In the genomic region with DNA sequence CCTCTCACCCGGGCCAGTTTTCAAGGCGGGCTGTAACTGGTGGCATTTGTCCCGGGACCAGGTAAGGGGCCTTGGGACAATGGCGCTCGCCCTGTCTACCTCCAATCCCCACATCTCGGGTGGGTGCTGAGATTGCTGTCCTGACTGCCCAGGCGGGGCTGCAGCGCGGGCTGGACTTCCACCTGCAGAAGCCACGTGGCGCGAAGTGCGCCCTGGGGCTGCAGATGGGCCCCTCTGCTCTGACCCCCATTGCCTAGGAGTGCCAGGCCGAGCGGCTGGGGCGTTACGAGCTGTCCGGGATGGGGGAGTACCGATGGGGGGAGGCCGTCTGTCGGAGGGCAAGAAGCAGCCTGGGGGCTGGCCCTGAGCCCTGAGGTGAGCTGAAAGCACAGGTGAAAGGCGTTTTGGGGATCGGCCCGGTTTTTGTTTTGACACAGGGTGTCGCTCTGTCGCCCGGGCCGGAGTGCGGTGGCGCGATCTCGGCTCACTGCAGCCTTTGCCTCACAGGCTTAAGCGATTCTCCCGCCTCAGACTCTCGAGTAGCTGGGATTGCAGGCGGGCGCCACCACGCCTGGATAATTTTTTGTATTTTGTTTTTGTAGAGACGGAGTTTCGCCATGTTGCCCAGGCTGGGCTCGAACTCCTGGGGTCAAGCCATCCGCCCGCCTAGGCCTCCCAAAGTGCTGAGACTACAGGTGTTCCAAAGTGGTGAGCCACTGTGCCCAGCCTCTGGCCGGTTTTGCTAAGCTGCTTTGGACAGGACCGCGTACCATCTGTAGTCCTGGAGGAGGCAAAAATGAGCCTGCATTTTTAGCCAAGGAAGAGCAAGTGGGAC, we compare ENCODE assay signal across 1 cellular context.
TF ChIP-seq lines count a peak whose summit lies in the region.

A gene with protein sequence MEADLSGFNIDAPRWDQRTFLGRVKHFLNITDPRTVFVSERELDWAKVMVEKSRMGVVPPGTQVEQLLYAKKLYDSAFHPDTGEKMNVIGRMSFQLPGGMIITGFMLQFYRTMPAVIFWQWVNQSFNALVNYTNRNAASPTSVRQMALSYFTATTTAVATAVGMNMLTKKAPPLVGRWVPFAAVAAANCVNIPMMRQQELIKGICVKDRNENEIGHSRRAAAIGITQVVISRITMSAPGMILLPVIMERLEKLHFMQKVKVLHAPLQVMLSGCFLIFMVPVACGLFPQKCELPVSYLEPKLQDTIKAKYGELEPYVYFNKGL (plus strand): TSS at position 16 of the 835 bp plus-strand sequence. CDS start 12,001 bp downstream, outside the sequence.

TF ChIP-seq in HEK293, 187 proteins besides CTCF, POLR2A, EP300 and RAD21 (continued from another document and continues in another):
- TF ChIP-seq ZNF280D (tag by site-specific recombination; IDR thresholded peaks at IDR 0.05): peak; percentile 6; the same call in 1 of the 2 replicates
- TF ChIP-seq, protein P1, sequence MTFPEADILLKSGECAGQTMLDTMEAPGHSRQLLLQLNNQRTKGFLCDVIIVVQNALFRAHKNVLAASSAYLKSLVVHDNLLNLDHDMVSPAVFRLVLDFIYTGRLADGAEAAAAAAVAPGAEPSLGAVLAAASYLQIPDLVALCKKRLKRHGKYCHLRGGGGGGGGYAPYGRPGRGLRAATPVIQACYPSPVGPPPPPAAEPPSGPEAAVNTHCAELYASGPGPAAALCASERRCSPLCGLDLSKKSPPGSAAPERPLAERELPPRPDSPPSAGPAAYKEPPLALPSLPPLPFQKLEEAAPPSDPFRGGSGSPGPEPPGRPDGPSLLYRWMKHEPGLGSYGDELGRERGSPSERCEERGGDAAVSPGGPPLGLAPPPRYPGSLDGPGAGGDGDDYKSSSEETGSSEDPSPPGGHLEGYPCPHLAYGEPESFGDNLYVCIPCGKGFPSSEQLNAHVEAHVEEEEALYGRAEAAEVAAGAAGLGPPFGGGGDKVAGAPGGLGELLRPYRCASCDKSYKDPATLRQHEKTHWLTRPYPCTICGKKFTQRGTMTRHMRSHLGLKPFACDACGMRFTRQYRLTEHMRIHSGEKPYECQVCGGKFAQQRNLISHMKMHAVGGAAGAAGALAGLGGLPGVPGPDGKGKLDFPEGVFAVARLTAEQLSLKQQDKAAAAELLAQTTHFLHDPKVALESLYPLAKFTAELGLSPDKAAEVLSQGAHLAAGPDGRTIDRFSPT (tag by site-specific recombination; IDR thresholded peaks at IDR 0.05): peak; percentile 93
- TF ChIP-seq ZFHX2 (tag by site-specific recombination; conservative IDR thresholded peaks at IDR 0.05): peak; percentile 37; the same call in 1 of the 2 replicates
- TF ChIP-seq ZBTB10 (tag by site-specific recombination; IDR thresholded peaks at IDR 0.05): peak; percentile 82
- no peak for TF ChIP-seq ZNF660 (tag by site-specific recombination; IDR thresholded peaks at IDR 0.05)
- TF ChIP-seq, protein P2, sequence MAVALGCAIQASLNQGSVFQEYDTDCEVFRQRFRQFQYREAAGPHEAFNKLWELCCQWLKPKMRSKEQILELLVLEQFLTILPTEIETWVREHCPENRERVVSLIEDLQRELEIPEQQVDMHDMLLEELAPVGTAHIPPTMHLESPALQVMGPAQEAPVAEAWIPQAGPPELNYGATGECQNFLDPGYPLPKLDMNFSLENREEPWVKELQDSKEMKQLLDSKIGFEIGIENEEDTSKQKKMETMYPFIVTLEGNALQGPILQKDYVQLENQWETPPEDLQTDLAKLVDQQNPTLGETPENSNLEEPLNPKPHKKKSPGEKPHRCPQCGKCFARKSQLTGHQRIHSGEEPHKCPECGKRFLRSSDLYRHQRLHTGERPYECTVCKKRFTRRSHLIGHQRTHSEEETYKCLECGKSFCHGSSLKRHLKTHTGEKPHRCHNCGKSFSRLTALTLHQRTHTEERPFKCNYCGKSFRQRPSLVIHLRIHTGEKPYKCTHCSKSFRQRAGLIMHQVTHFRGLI (tag by site-specific recombination; IDR thresholded peaks at IDR 0.05): peak; percentile 72
- no peak for TF ChIP-seq ZNF677 (tag by site-specific recombination; IDR thresholded peaks at IDR 0.05)
- TF ChIP-seq ZEB2 (tag by site-specific recombination; IDR thresholded peaks at IDR 0.05): peak; percentile 87
- TF ChIP-seq ZBTB48 (tag by site-specific recombination; IDR thresholded peaks at IDR 0.05): peak; percentile 90
- TF ChIP-seq YY2 (tag by site-specific recombination; IDR thresholded peaks at IDR 0.05): peak; percentile 60; the same call in 1 of the 2 replicates
- no peak for TF ChIP-seq ZNF140 (tag by site-specific recombination; IDR thresholded peaks at IDR 0.05)
- 0 out of 2 replicates have a peak, but pooled peaks have one; percentile 33 for TF ChIP-seq ZBTB21 (tag by site-specific recombination; IDR thresholded peaks at IDR 0.05)
- TF ChIP-seq ZBTB20 (tag by site-specific recombination; IDR thresholded peaks at IDR 0.05): peak; percentile 50
- no peak for TF ChIP-seq ZNF621 (tag by site-specific recombination; IDR thresholded peaks at IDR 0.05)
- TF ChIP-seq, protein P3, sequence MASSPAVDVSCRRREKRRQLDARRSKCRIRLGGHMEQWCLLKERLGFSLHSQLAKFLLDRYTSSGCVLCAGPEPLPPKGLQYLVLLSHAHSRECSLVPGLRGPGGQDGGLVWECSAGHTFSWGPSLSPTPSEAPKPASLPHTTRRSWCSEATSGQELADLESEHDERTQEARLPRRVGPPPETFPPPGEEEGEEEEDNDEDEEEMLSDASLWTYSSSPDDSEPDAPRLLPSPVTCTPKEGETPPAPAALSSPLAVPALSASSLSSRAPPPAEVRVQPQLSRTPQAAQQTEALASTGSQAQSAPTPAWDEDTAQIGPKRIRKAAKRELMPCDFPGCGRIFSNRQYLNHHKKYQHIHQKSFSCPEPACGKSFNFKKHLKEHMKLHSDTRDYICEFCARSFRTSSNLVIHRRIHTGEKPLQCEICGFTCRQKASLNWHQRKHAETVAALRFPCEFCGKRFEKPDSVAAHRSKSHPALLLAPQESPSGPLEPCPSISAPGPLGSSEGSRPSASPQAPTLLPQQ (tag by site-specific recombination; IDR thresholded peaks at IDR 0.05): peak; percentile 97
- TF ChIP-seq ZNF23 (tag by site-specific recombination; IDR thresholded peaks at IDR 0.05; ENCODE audit: borderline replicate concordance): peak; percentile 33; the same call in 1 of the 2 replicates
- TF ChIP-seq HOXD13 (CRISPR knock-in tag; IDR thresholded peaks at IDR 0.05; ENCODE audit: borderline replicate concordance): no peak
- peak; percentile 81 for TF ChIP-seq REST (tag by site-specific recombination; IDR thresholded peaks at IDR 0.05)
- 0 out of 2 replicates have a peak, but pooled peaks have one; percentile 22 for TF ChIP-seq ZNF184 (tag by site-specific recombination; IDR thresholded peaks at IDR 0.05)
- 0 out of 2 replicates have a peak, but pooled peaks have one; percentile 19 for TF ChIP-seq GLIS1 (tag by site-specific recombination; IDR thresholded peaks at IDR 0.05)
- TF ChIP-seq SCRT1 (tag by site-specific recombination; IDR thresholded peaks at IDR 0.05; ENCODE audit: borderline replicate concordance): peak; percentile 64; the same call in 1 of the 2 replicates
- TF ChIP-seq ZNF510 (tag by site-specific recombination; IDR thresholded peaks at IDR 0.05; ENCODE audit: insufficient replicate concordance): no peak
- TF ChIP-seq ZNF423 (tag by site-specific recombination; IDR thresholded peaks at IDR 0.05): 0 out of 2 replicates have a peak, but pooled peaks have one; percentile 19
- TF ChIP-seq, protein P4, sequence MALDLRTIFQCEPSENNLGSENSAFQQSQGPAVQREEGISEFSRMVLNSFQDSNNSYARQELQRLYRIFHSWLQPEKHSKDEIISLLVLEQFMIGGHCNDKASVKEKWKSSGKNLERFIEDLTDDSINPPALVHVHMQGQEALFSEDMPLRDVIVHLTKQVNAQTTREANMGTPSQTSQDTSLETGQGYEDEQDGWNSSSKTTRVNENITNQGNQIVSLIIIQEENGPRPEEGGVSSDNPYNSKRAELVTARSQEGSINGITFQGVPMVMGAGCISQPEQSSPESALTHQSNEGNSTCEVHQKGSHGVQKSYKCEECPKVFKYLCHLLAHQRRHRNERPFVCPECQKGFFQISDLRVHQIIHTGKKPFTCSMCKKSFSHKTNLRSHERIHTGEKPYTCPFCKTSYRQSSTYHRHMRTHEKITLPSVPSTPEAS (tag by site-specific recombination; IDR thresholded peaks at IDR 0.05): peak; percentile 34; the same call in 1 of the 2 replicates
- TF ChIP-seq, protein P5, sequence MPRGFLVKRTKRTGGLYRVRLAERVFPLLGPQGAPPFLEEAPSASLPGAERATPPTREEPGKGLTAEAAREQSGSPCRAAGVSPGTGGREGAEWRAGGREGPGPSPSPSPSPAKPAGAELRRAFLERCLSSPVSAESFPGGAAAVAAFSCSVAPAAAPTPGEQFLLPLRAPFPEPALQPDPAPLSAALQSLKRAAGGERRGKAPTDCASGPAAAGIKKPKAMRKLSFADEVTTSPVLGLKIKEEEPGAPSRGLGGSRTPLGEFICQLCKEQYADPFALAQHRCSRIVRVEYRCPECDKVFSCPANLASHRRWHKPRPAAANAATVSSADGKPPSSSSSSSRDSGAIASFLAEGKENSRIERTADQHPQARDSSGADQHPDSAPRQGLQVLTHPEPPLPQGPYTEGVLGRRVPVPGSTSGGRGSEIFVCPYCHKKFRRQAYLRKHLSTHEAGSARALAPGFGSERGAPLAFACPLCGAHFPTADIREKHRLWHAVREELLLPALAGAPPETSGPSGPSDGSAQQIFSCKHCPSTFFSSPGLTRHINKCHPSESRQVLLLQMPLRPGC (tag by site-specific recombination; IDR thresholded peaks at IDR 0.05): peak; percentile 87
- TF ChIP-seq ZNF701 (tag by site-specific recombination; IDR thresholded peaks at IDR 0.05): no peak
- TF ChIP-seq ZNF654 (tag by site-specific recombination; IDR thresholded peaks at IDR 0.05; ENCODE audit: low read depth): no peak
- peak; percentile 93 for TF ChIP-seq ZSCAN30 (tag by site-specific recombination; IDR thresholded peaks at IDR 0.05)
- peak; percentile 90 for TF ChIP-seq ZNF501 (tag by site-specific recombination; IDR thresholded peaks at IDR 0.05)
- TF ChIP-seq ZNF670 (tag by site-specific recombination; IDR thresholded peaks at IDR 0.05; ENCODE audit: low read depth): no peak
- TF ChIP-seq ZNF548 (tag by site-specific recombination; IDR thresholded peaks at IDR 0.05): no peak
- TF ChIP-seq KLF1 (tag by site-specific recombination; IDR thresholded peaks at IDR 0.05): no peak
- peak; percentile 67 for TF ChIP-seq ZNF394 (tag by site-specific recombination; IDR thresholded peaks at IDR 0.05; ENCODE audit: borderline replicate concordance)
